In genomic region chr18:50307400-50307737, GRCh38 we compare ENCODE assay signal across 8 cellular contexts. TPM values are rescaled to one million over a fixed set of nuclear protein-coding genes. Genes with fewer than 3 reads are reported as not detected.
DNase-seq lines count a peak whose midpoint lies in the region; ATAC-seq and TF ChIP-seq lines count a peak whose summit lies in the region.

No MANE protein-coding gene starts in this region.

- in situ Hi-C loops in mammary epithelial cell (cut with MboI; ENCODE audit: low sequenced_read_pairs in 2 of 2) (no loop called here), G401 (cut with HindIII; ENCODE audit: low sequenced_read_pairs) (no loop called here)

- H3K4me2 ChIP-seq in mammary epithelial cell (ENCODE audit: insufficient read depth, low read depth, low read length) = peak overlapping the region; percentile 73

- peaks cover 6% of the 10 kb centered on the region for H3K4me1 ChIP-seq in ACC112 (ENCODE audit: control insufficient read depth, insufficient read depth, low read length, unreplicated experiment)
- H3K4me1 ChIP-seq in mammary epithelial cell (ENCODE audit: insufficient read depth, low read length) = peaks cover 6% of the 10 kb centered on the region
- peaks cover 33% of the 10 kb centered on the region for H3K4me1 ChIP-seq in mononuclear cell (ENCODE audit: insufficient read depth, low read length)

- H3K36me3 ChIP-seq in ACC112 (ENCODE audit: insufficient read depth, low read length) = no peaks in the 10 kb centered on the region
- no peaks in the 10 kb centered on the region for H3K36me3 ChIP-seq in mammary epithelial cell (ENCODE audit: insufficient read depth, low read length)

- peak overlapping the region; percentile 25 for H3K9ac ChIP-seq in mammary epithelial cell (ENCODE audit: insufficient read depth, low read length)

- WGBS in mammary epithelial cell (ENCODE audit: low coverage, missing lambda C conversion rate) = 5% methylated on average over 7 of the region's 8 CpGs

- H3K79me2 ChIP-seq in ACC112 (ENCODE audit: control insufficient read depth, insufficient read depth, low read length, unreplicated experiment) = no peaks in the 10 kb centered on the region
- no peaks in the 10 kb centered on the region for H3K79me2 ChIP-seq in mammary epithelial cell (ENCODE audit: insufficient read depth, low read length)

- ATAC-seq in HG03135 (IDR thresholded peaks at IDR 0.05; ENCODE audit: unreplicated experiment) = peak; percentile 7

- H3K9me3 ChIP-seq in mammary epithelial cell (replicated peaks; ENCODE audit: insufficient read depth, low read length) (no peaks in the 10 kb centered on the region), mononuclear cell (ENCODE audit: low read depth, low read length) (peaks cover 5% of the 10 kb centered on the region)

- dilution Hi-C loops in mammary epithelial cell (cut with HindIII; ENCODE audit: low sequenced_read_pairs) = no loop called here

- intact Hi-C loops in mammary epithelial cell (cut with micrococcal nuclease) = loop anchor here (5.0 kb wide), 1 partner anchor 75 kb away; no protein-coding TSS in a partner anchor

- H3K4me3 ChIP-seq in ACC112 (ENCODE audit: low read depth, low read length) = peak overlapping the region; percentile 77
- H3K4me3 ChIP-seq in mammary epithelial cell (replicated peaks in 1 of 3; ENCODE audit: insufficient read depth in 1 of 3, low read depth in 2 of 3, low read length in 3 of 3) = peak overlapping the region; percentile 28 to 45 (median 37)
- peak overlapping the region; percentile 33 for H3K4me3 ChIP-seq in mononuclear cell (ENCODE audit: low read length)

- no TSS peak for BruUV-seq in mammary epithelial cell (replicated peaks; lab: Mats Ljungman, UMichigan)

- no peak for TF ChIP-seq CTCF in mammary epithelial cell (conservative IDR thresholded peaks at IDR 0.05 in 1 of 2, IDR thresholded peaks at IDR 0.05 in 1 of 2; ENCODE audit: extremely low read depth in 1 of 2, insufficient read depth in 1 of 2, low read depth in 1 of 2, low read length in 2 of 2)

- CTCF ChIA-PET in mammary epithelial cell (lab: Charles Lee; ENCODE audit: low non-redundant PET) = no interaction called here

- H3K27ac ChIP-seq in ACC112 (ENCODE audit: low read depth, low read length) (peak overlapping the region; percentile 80; the same call in 1 of the 2 replicates), mammary epithelial cell (ENCODE audit: insufficient read depth, low read depth, low read length) (peak overlapping the region; percentile 79)

- H4K20me1 ChIP-seq in mammary epithelial cell (ENCODE audit: insufficient read depth, low read length) = no peaks in the 10 kb centered on the region

- DNase-seq in mammary epithelial cell (no peak), NCI-H82 treated with DMSO at 0.1 percent for 48 hours (lab: John Stamatoyannopoulos, UW; ENCODE audit: unreplicated experiment) (no peak), G401 (ENCODE audit: low spot score) (no peak), ureter (ENCODE audit: low spot score) (no peak), erythroblast (lab: John Stamatoyannopoulos, UW) (no peak)

- no peak for TF ChIP-seq POLR2A in erythroblast (IDR thresholded peaks at IDR 0.05; ENCODE audit: low read length)

- H3K27me3 ChIP-seq in ACC112 (ENCODE audit: insufficient read depth, low read length) (peaks cover 34% of the 10 kb centered on the region), mammary epithelial cell (ENCODE audit: insufficient read depth, low read length) (no peaks in the 10 kb centered on the region), mononuclear cell (ENCODE audit: insufficient read depth, low read length) (peaks cover 9% of the 10 kb centered on the region)

- peak overlapping the region; percentile 74 for H2AFZ ChIP-seq in ACC112 (ENCODE audit: low read length, unreplicated experiment)
- peak overlapping the region; percentile 66 for H2AFZ ChIP-seq in mammary epithelial cell (ENCODE audit: low read depth, low read length)

RNA-seq across cellular contexts. Expression of gene CXXC1, which starts 19.9 kb away (rescaled TPM):
- total RNA-seq in mammary epithelial cell (10 to 100 TPM; 27.7 to 78.2 TPM), mononuclear cell (46.9 TPM), ureter (119 TPM)
- 67.3 TPM for polyA plus RNA-seq in mammary epithelial cell
- polyA minus RNA-seq in mammary epithelial cell = 25.7 TPM
- 74.3 and 88.3 TPM in 2 replicates for total RNA-seq in G401 (2014; rRNA removed; shearing (Covaris generic))

RNA-seq across cellular contexts. Expression of gene MBD1, which starts 26.0 kb away (rescaled TPM):
- total RNA-seq in mammary epithelial cell (100 to 1,000 TPM; 102 to 196 TPM), mononuclear cell (41.6 TPM), ureter (91.7 TPM)
- 83.4 TPM for polyA plus RNA-seq in mammary epithelial cell
- polyA minus RNA-seq in mammary epithelial cell = 81.4 TPM
- total RNA-seq in G401 (2014; rRNA removed; shearing (Covaris generic)) = 48.2 and 49.7 TPM in 2 replicates

RNA-seq across cellular contexts. Expression of gene CFAP53, which starts 41.1 kb away (rescaled TPM):
- total RNA-seq in mammary epithelial cell (1 to 10 TPM in 1 of 2 donors, under 1 TPM in 1; 0.67 to 1.7 TPM), mononuclear cell (not detected), ureter (0.81 TPM)
- 0.29 TPM for polyA plus RNA-seq in mammary epithelial cell
- polyA minus RNA-seq in mammary epithelial cell = not detected
- total RNA-seq in G401 (2014; rRNA removed; shearing (Covaris generic)) = not detected in 2 replicates
